10 cellular contexts compared by ENCODE assay signal in the genomic region with DNA sequence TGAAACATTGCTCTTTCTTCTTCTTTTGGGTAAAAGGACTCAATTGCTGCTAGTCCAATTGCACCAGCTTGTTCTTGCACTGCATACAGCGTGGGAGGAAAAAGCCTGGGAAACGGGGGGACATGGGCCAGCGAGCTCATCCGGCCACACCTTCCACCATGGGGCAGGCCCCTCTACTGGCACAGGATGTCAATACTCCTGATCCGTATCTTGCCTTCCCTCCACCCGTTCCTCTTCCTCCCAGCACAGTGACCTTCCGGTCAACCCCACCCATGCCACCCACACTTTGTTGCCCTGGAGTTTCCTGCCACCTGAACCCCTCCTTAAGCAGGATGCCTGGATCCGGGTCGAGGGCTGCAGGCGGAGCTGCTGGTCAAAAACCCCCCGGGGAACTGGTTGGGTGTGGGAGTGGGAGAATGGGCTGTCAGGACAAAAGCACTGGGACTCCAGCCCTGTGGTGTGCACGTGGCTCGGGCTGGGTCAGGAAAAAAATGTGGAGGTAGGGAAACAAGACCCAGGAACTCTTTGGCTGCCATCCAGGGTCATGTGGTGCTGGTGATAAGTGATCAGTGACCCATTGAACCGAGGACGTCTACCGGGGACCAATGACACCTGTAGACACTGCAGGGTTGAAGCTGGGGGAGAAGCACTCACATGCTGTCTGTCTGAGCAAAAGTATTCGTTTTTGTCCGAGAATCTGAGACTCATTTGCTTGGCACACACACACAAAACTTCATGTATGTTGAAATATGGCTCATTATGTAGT. TPM values are rescaled to one million over a fixed set of nuclear protein-coding genes. Genes with fewer than 3 reads are reported as not detected.
DNase-seq lines count a peak whose midpoint lies in the region; ATAC-seq, FAIRE-seq and TF ChIP-seq lines count a peak whose summit lies in the region.
"Had no signal": no experiment of that assay in that cellular context is flagged by ENCODE, and none has a peak within 500 bp of the region (broad histone marks: within the 10 kb centered on the region; RNA-seq: fewer than 3 reads in every experiment).

No MANE protein-coding gene starts in this region.

- TF ChIP-seq RAD21 in liver (IDR thresholded peaks at IDR 0.05) = peak in 1 of 2 donors; percentile 46

- 31% methylated on average over 18 of the region's 18 CpGs for WGBS in liver

- H3K27ac ChIP-seq in liver (ENCODE audit: low read depth in 1 of 2, low read length in 2 of 2) = peak overlapping the region; percentile 73 to 82
- H3K27ac ChIP-seq in upper lobe of right lung = peak overlapping the region; percentile 51

- H3K9me3 Mint-ChIP-seq in activated naive CD8-positive, alpha-beta T cell treated with anti-CD3 and anti-CD28 coated beads for 36 hours = no peaks in the 10 kb centered on the region
- H3K9me3 Mint-ChIP-seq: nephron had no signal

- H3K36me3 Mint-ChIP-seq in activated naive CD8-positive, alpha-beta T cell treated with anti-CD3 and anti-CD28 coated beads for 36 hours = peaks cover 87% of the 10 kb centered on the region

- H3K4me1 Mint-ChIP-seq in activated naive CD8-positive, alpha-beta T cell treated with anti-CD3 and anti-CD28 coated beads for 36 hours = peaks cover 85% of the 10 kb centered on the region
- H3K4me1 Mint-ChIP-seq: nephron had no signal

- intact Hi-C loops in upper lobe of right lung (cut with DNase I) = no loop called here

- TF ChIP-seq CTCF in liver (IDR thresholded peaks at IDR 0.05; ENCODE audit: low read depth, low read length, missing input control) (no peak), upper lobe of right lung (IDR thresholded peaks at IDR 0.05) (no peak), D721Med (IDR thresholded peaks at IDR 0.05; ENCODE audit: insufficient read depth, missing control alignments) (no peak)

- H3K4me3 ChIP-seq in liver (ENCODE audit: low read depth in 1 of 3, low read length in 3 of 3) (no peak overlapping the region), upper lobe of right lung (no peak overlapping the region)

- peak overlapping the region in 1 of 2 donors; percentile 18 for H3K9ac ChIP-seq in liver (ENCODE audit: low read depth in 1 of 2, low read length in 2 of 2)

- ATAC-seq in upper lobe of right lung = peak; percentile 84
- ATAC-seq in GM21526 (IDR thresholded peaks at IDR 0.05; ENCODE audit: low FRiP score, unreplicated experiment) = no peak
- no peak for ATAC-seq in HG02571 (IDR thresholded peaks at IDR 0.05; ENCODE audit: unreplicated experiment)

- peak overlapping the region; percentile 85 for H3K4me3 Mint-ChIP-seq in activated naive CD8-positive, alpha-beta T cell treated with anti-CD3 and anti-CD28 coated beads for 36 hours
- H3K4me3 Mint-ChIP-seq: nephron had no signal

- FAIRE-seq in D721Med (lab: Jason Lieb, UNC) = no peak

- H3K36me3 ChIP-seq in liver (ENCODE audit: control insufficient read depth in 4 of 4, insufficient read depth in 3 of 4, low read depth in 1 of 4, low read length in 3 of 4) (no peaks in the 10 kb centered on the region), upper lobe of right lung (no peaks in the 10 kb centered on the region)

- no peaks in the 10 kb centered on the region for H3K9me3 ChIP-seq in liver (ENCODE audit: control insufficient read depth in 4 of 4, low read length in 3 of 4)
- H3K9me3 ChIP-seq in upper lobe of right lung = no peaks in the 10 kb centered on the region

- H3K27ac Mint-ChIP-seq in activated naive CD8-positive, alpha-beta T cell treated with anti-CD3 and anti-CD28 coated beads for 36 hours = peak overlapping the region; percentile 99

- H3K4me1 ChIP-seq in liver (ENCODE audit: control insufficient read depth in 4 of 4, insufficient read depth in 4 of 4, low read length in 3 of 4) = peaks cover 0 to 16% (median 11%) of the 10 kb centered on the region in 4 donors
- peaks cover 37% of the 10 kb centered on the region for H3K4me1 ChIP-seq in upper lobe of right lung

- peaks cover 7% of the 10 kb centered on the region for H3K27me3 Mint-ChIP-seq in activated naive CD8-positive, alpha-beta T cell treated with anti-CD3 and anti-CD28 coated beads for 36 hours

- H3K27me3 ChIP-seq in liver (ENCODE audit: control insufficient read depth in 4 of 4, insufficient read depth in 4 of 4, low read length in 3 of 4) = no peaks in the 10 kb centered on the region
- no peaks in the 10 kb centered on the region for H3K27me3 ChIP-seq in upper lobe of right lung

- peak; percentile 37 for DNase-seq in activated naive CD4-positive, alpha-beta T cell treated with Interleukin-2 at 50 U/mL for 16 hours
- no peak for DNase-seq in activated naive CD4-positive, alpha-beta T cell (lab: John Stamatoyannopoulos, UW)
- DNase-seq in activated naive CD8-positive, alpha-beta T cell treated with anti-CD3 and anti-CD28 coated beads for 36 hours = no peak
- DNase-seq in upper lobe of right lung (peak; percentile 76), D721Med (ENCODE audit: insufficient read length, low spot score) (no peak)

TF ChIP-seq in liver, 16 proteins besides CTCF, POLR2A, EP300 and RAD21:
- TF ChIP-seq HNF4A (conservative IDR thresholded peaks at IDR 0.05) = peak; percentile 85 to 92
- TF ChIP-seq NR2F2 (IDR thresholded peaks at IDR 0.05) = peak; percentile 95
- TF ChIP-seq HNF4G (IDR thresholded peaks at IDR 0.05) = peak; percentile 57
- TF ChIP-seq, protein P1, sequence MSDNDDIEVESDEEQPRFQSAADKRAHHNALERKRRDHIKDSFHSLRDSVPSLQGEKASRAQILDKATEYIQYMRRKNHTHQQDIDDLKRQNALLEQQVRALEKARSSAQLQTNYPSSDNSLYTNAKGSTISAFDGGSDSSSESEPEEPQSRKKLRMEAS (IDR thresholded peaks at IDR 0.05) = peak; percentile 93
- peak in 1 of 2 donors; percentile 71 for TF ChIP-seq EGR1 (IDR thresholded peaks at IDR 0.05; ENCODE audit: low read depth in 2 of 2)
- no peak for TF ChIP-seq TAF1 (conservative IDR thresholded peaks at IDR 0.05)
- peak; percentile 40 to 64 for TF ChIP-seq GABPA (IDR thresholded peaks at IDR 0.05 in 1 of 2, conservative IDR thresholded peaks at IDR 0.05 in 1 of 2)
- TF ChIP-seq, protein P2, sequence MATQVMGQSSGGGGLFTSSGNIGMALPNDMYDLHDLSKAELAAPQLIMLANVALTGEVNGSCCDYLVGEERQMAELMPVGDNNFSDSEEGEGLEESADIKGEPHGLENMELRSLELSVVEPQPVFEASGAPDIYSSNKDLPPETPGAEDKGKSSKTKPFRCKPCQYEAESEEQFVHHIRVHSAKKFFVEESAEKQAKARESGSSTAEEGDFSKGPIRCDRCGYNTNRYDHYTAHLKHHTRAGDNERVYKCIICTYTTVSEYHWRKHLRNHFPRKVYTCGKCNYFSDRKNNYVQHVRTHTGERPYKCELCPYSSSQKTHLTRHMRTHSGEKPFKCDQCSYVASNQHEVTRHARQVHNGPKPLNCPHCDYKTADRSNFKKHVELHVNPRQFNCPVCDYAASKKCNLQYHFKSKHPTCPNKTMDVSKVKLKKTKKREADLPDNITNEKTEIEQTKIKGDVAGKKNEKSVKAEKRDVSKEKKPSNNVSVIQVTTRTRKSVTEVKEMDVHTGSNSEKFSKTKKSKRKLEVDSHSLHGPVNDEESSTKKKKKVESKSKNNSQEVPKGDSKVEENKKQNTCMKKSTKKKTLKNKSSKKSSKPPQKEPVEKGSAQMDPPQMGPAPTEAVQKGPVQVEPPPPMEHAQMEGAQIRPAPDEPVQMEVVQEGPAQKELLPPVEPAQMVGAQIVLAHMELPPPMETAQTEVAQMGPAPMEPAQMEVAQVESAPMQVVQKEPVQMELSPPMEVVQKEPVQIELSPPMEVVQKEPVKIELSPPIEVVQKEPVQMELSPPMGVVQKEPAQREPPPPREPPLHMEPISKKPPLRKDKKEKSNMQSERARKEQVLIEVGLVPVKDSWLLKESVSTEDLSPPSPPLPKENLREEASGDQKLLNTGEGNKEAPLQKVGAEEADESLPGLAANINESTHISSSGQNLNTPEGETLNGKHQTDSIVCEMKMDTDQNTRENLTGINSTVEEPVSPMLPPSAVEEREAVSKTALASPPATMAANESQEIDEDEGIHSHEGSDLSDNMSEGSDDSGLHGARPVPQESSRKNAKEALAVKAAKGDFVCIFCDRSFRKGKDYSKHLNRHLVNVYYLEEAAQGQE (IDR thresholded peaks at IDR 0.05) = no peak
- peak; percentile 47 for TF ChIP-seq FOXA2 (IDR thresholded peaks at IDR 0.05)
- peak; percentile 18 to 69 for TF ChIP-seq JUND (IDR thresholded peaks at IDR 0.05)
- peak; percentile 48 for TF ChIP-seq ZBTB33 (IDR thresholded peaks at IDR 0.05)
- peak; percentile 40 for TF ChIP-seq FOXA1 (IDR thresholded peaks at IDR 0.05)
- TF ChIP-seq YY1 (IDR thresholded peaks at IDR 0.05) = peak; percentile 73
- TF ChIP-seq RXRA (IDR thresholded peaks at IDR 0.05) = peak; percentile 95
- TF ChIP-seq ATF3 (IDR thresholded peaks at IDR 0.05) = no peak
- TF ChIP-seq SP1 (IDR thresholded peaks at IDR 0.05) = peak; percentile 90
TF ChIP-seq in liver: peak in this region for 13.

RNA-seq across cellular contexts. Expression of gene IL2RA, which starts 8.2 kb away (rescaled TPM):
- total RNA-seq in activated naive CD8-positive, alpha-beta T cell treated with anti-CD3 and anti-CD28 coated beads for 36 hours = 100 to 1,000 TPM; 680 to 698 TPM
- 1 to 10 TPM in 1 of 2 donors, not detected in 1; 1.6 TPM for total RNA-seq in liver
- polyA plus RNA-seq in liver = under 1 TPM in 1 of 2 donors, not detected in 1; 0.46 TPM
- 4.3 TPM for total RNA-seq in upper lobe of right lung
- polyA plus RNA-seq: BJ had no signal

RNA-seq across cellular contexts. Expression of gene RBM17, which starts 34.8 kb away (rescaled TPM):
- 100 to 1,000 TPM; 337 to 355 TPM for total RNA-seq in activated naive CD8-positive, alpha-beta T cell treated with anti-CD3 and anti-CD28 coated beads for 36 hours
- total RNA-seq in liver (10 to 100 TPM; 28.2 to 40.0 TPM), upper lobe of right lung (92.5 TPM)
- 10 to 100 TPM; 16.5 to 44.8 TPM for polyA plus RNA-seq in liver

Comparison
In these comparisons a context has a peak if more than half of its experiments do, and no peak if none do; other contexts are left out.
1. DNase-seq: peak in activated naive CD4-positive, alpha-beta T cell treated with Interleukin-2 at 50 U/mL for 16 hours (single experiment) and upper lobe of right lung (single experiment); none in activated naive CD4-positive, alpha-beta T cell (0 of 4), activated naive CD8-positive, alpha-beta T cell treated with anti-CD3 and anti-CD28 coated beads for 36 hours (single experiment) and D721Med (single experiment).
2. RNA of gene IL2RA, which starts 8.2 kb away (total RNA-seq): 680 to 698 TPM in activated naive CD8-positive, alpha-beta T cell treated with anti-CD3 and anti-CD28 coated beads for 36 hours; 4.3 TPM in upper lobe of right lung (single experiment) and 1.6 TPM in liver; every median in the first group is over 100 times any median in the second.